In the genomic region with DNA sequence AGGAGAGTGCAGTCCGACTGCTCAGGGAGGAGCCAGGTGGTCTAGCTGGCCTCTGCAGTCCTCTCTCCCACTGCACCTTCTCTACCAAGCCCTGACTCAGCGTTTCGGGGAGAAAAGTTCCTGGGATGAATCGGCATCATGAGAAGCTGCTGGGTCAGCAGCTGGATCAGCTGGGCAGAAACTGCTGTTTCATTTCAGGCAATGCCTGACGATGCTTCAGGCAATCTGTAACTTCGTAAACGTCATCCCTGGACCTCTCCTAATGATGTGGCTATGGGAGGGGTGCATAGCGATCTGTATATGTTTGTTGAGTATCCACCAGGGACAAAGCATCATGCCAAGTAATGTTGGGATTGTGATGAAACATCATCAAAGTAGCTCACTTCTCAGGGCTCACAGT, we compare ENCODE assay signal across 1 cellular context.
TF ChIP-seq lines count a peak whose summit lies in the region.

No MANE protein-coding gene starts in this region.

TF ChIP-seq in K562, 482 proteins besides CTCF, POLR2A, EP300 and RAD21 (continued from another document):
- TF ChIP-seq, protein P1, sequence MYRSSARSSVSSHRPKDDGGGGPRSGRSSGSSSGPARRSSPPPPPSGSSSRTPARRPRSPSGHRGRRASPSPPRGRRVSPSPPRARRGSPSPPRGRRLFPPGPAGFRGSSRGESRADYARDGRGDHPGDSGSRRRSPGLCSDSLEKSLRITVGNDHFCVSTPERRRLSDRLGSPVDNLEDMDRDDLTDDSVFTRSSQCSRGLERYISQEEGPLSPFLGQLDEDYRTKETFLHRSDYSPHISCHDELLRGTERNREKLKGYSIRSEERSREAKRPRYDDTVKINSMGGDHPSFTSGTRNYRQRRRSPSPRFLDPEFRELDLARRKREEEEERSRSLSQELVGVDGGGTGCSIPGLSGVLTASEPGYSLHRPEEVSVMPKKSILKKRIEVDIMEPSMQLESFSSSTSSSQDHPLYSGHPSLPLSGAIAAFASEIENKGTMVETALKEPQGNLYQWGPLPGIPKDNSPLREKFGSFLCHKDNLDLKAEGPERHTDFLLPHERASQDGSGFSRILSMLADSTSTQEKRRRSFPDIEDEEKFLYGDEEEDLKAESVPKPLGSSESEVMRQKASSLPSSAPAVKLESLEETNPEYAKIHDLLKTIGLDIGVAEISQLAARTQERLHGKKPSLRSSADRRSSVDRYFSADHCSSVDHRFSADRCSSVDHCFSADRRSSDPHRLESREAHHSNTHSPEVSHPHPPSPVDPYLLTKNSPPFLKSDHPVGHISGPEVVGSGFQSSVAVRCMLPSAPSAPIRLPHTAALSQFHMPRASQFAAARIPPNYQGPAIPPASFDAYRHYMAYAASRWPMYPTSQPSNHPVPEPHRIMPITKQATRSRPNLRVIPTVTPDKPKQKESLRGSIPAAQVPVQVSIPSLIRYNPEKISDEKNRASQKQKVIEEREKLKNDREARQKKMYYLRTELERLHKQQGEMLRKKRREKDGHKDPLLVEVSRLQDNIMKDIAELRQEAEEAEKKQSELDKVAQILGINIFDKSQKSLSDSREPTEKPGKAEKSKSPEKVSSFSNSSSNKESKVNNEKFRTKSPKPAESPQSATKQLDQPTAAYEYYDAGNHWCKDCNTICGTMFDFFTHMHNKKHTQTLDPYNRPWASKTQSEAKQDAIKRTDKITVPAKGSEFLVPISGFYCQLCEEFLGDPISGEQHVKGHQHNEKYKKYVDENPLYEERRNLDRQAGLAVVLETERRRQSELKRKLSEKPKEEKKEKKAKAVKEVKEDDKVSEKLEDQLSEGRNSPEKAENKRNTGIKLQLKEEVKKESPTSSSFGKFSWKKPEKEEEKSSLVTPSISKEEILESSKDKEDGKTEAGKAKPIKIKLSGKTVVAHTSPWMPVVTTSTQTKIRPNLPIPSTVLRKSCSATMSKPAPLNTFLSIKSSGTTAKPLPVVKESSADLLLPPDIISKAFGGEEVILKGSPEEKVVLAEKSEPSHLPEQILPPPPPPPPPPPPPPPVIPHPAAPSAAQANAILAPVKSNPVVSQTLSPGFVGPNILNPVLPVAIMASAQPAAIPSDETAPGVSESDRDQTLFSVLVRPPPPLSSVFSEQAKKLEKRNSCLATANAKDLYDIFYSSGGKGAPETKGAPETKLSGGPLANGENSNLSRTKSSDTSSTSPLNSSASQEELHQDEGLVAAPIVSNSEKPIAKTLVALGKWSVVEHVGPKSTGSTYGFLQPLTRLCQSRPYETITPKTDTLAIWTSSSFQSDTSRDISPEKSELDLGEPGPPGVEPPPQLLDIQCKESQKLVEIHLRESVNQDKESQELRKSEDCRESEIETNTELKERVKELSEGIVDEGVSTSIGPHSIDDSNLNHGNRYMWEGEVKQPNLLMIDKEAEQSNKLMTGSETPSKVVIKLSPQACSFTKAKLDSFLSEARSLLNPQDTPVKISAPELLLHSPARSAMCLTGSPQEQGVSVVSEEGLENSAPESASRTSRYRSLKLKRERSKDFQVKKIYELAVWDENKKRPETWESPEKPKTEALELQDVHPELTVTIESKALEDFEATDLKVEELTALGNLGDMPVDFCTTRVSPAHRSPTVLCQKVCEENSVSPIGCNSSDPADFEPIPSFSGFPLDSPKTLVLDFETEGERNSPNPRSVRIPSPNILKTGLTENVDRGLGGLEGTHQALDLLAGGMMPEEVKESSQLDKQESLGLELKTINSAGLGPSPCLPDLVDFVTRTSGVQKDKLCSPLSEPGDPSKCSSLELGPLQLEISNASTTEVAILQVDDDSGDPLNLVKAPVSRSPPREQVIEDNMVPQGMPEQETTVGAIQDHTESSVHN (IDR thresholded peaks at IDR 0.05; ENCODE audit: borderline replicate concordance in 1 of 2, low read depth in 1 of 2) = peak in 1 of 2 experiments; percentile 77; a peak in 2 of 4 replicates
- TF ChIP-seq ZNF586 (CRISPR knock-in tag; conservative IDR thresholded peaks at IDR 0.05) = no peak
- TF ChIP-seq SOX6 (IDR thresholded peaks at IDR 0.05) = no peak
